Comparison of ENCODE assay signal across 8 cellular contexts in genomic region chr2:147989809-147990403, GRCh38. TPM values are rescaled to one million over a fixed set of nuclear protein-coding genes. Genes with fewer than 3 reads are reported as not detected.
DNase-seq lines count a peak whose midpoint lies in the region; ATAC-seq, FAIRE-seq and TF ChIP-seq lines count a peak whose summit lies in the region.

No MANE protein-coding gene starts in this region.

- no TSS peak for BruUV-seq in HepG2 (replicated peaks; lab: Mats Ljungman, UMichigan)

- H3K36me3 ChIP-seq in bronchial epithelial cell (ENCODE audit: control insufficient read depth, insufficient read depth, low read length) (no peaks in the 10 kb centered on the region), HepG2 (replicated peaks in 1 of 2; ENCODE audit: control insufficient read depth in 1 of 2, insufficient read depth in 2 of 2, low read length in 2 of 2) (peaks cover 0 to under 1% of the 10 kb centered on the region in 2 experiments; a peak in 1 of 5 replicates)

- H3K27ac ChIP-seq in HepG2 (ENCODE audit: extremely low read length, insufficient read depth, low read length): no peak overlapping the region

- POLR2A ChIA-PET in HepG2 (lab: Yijun Ruan, JAX): no interaction called here

- no peak overlapping the region for H2AFZ ChIP-seq in HepG2 (ENCODE audit: low read length)

- no peak overlapping the region for H3K4me3 ChIP-seq in bronchial epithelial cell (ENCODE audit: low read depth, low read length)
- no peak overlapping the region for H3K4me3 ChIP-seq in HepG2 (replicated peaks in 1 of 3; ENCODE audit: insufficient read depth in 1 of 3, low read depth in 2 of 3, low read length in 3 of 3)

- TF ChIP-seq POLR2A in HepG2 (IDR thresholded peaks at IDR 0.05; ENCODE audit: insufficient read depth in 1 of 2, low read depth in 2 of 2, low read length in 2 of 2): no peak

- peaks cover 91% of the 10 kb centered on the region for H3K79me2 ChIP-seq in HepG2 (ENCODE audit: insufficient read depth, low read length)

- intact Hi-C loops in HepG2 (cut with micrococcal nuclease; ENCODE audit: unreplicated experiment): loop anchor here (1.0 kb wide), 2 partner anchors 211 to 519 kb away; no protein-coding TSS in a partner anchor

- CTCF ChIA-PET in HepG2 (lab: Yijun Ruan, JAX; ENCODE audit: low intra/inter-chr PET ratio, low total read pairs): interaction anchor here (0.5 to 2.0 kb wide), 3 partner anchors 211 to 1000 kb away, joined by 3 to 26 read pairs (median 10); no protein-coding TSS in a partner anchor

- 82% methylated on average over 4 of the region's 4 CpGs for WGBS in HepG2 (ENCODE audit: low lambda C conversion rate)

- in situ Hi-C loops in HepG2 (cut with HindIII; ENCODE audit: extremely low pct_ligation_motif_present, low pct_unique_long_range_greater_than_20kb): no loop called here

- H4K20me1 ChIP-seq in HepG2 (ENCODE audit: insufficient read depth, low read length): peaks cover 24% of the 10 kb centered on the region

- H3K4me2 ChIP-seq in HepG2 (ENCODE audit: low read depth, low read length): no peak overlapping the region

- TF ChIP-seq CTCF in bronchial epithelial cell (IDR thresholded peaks at IDR 0.05; ENCODE audit: insufficient read depth, low read length, severe bottlenecking) (peak; percentile 18), HepG2 (CRISPR knock-in tag; IDR thresholded peaks at IDR 0.05) (peak; percentile 40)

- TF ChIP-seq EP300 in HepG2 (IDR thresholded peaks at IDR 0.05; ENCODE audit: low read depth in 2 of 2, low read length in 2 of 2) (no peak), HepG2 (CRISPR knock-in tag; IDR thresholded peaks at IDR 0.05; ENCODE audit: borderline replicate concordance) (no peak)

- peak; percentile 2 for DNase-seq in DMS 273 treated with DMSO at 0.1 percent for 48 hours (lab: John Stamatoyannopoulos, UW)
- DNase-seq in NCI-H69 (lab: John Stamatoyannopoulos, UW): peak; percentile 37
- peak; percentile 42 for DNase-seq in bronchial epithelial cell (ENCODE audit: low read depth)
- peak; percentile 47 for DNase-seq in HepG2 (ENCODE audit: low spot score)
- no peak for DNase-seq in UCSD-AML1 (lab: John Stamatoyannopoulos, UW; ENCODE audit: unreplicated experiment)

- H3K9ac ChIP-seq in HepG2 (ENCODE audit: insufficient read depth, low read depth, low read length): no peak overlapping the region

- FAIRE-seq in bronchial epithelial cell (lab: Jason Lieb, UNC) (no peak), HepG2 (lab: Jason Lieb, UNC) (no peak)

- peak; percentile 89 for ATAC-seq in GM18867 (IDR thresholded peaks at IDR 0.05; ENCODE audit: unreplicated experiment)
- peak; percentile 77 for ATAC-seq in HG03097 (IDR thresholded peaks at IDR 0.05; ENCODE audit: low FRiP score, unreplicated experiment)
- peak; percentile 70 for ATAC-seq in HepG2
- no peak for ATAC-seq in GM21528 (IDR thresholded peaks at IDR 0.05; ENCODE audit: low FRiP score, unreplicated experiment)

- TF ChIP-seq RAD21 in HepG2 (CRISPR knock-in tag; IDR thresholded peaks at IDR 0.05): peak; percentile 67

- 0 out of 2 replicates have a peak, but pooled peaks cover 5% of the 10 kb centered on the region for H3K4me1 ChIP-seq in HepG2 (ENCODE audit: insufficient read depth, low read length)

- H3K9me3 ChIP-seq in HepG2 (ENCODE audit: low read length): no peaks in the 10 kb centered on the region

- no peaks in the 10 kb centered on the region for H3K27me3 ChIP-seq in bronchial epithelial cell (ENCODE audit: control insufficient read depth, insufficient read depth, low read length)
- no peaks in the 10 kb centered on the region for H3K27me3 ChIP-seq in HepG2 (ENCODE audit: control insufficient read depth in 1 of 2, insufficient read depth in 2 of 2, low read length in 2 of 2)

TF ChIP-seq in HepG2, 621 proteins besides CTCF, POLR2A, EP300 and RAD21 (continues in another document):
- TF ChIP-seq NFYB (CRISPR knock-in tag; IDR thresholded peaks at IDR 0.05) (no peak), HOMEZ (CRISPR knock-in tag; IDR thresholded peaks at IDR 0.05; ENCODE audit: low read depth) (peak; percentile 80), SMAD1 (CRISPR knock-in tag; IDR thresholded peaks at IDR 0.05; ENCODE audit: borderline replicate concordance, low read depth) (no peak), ZNF878 (CRISPR knock-in tag; IDR thresholded peaks at IDR 0.05) (no peak)

RNA-seq across cellular contexts. Expression of gene ORC4, which starts 30.6 kb away (rescaled TPM):
- 32.0 and 57.9 TPM in 2 replicates for total RNA-seq in bronchial epithelial cell
- 84.8 and 135 TPM in 2 replicates for total RNA-seq in HepG2 (2016; rRNA removed; fragmentation: Illumina TruSeq; extraction: Trizol)
- total RNA-seq in HepG2 (2016; cell fraction: cytosol; rRNA removed; fragmentation: Illumina TruSeq; extraction: Trizol; ENCODE audit: low read depth): 78.0 and 80.0 TPM in 2 replicates
- total RNA-seq in HepG2 (2016; cell fraction: insoluble cytoplasmic fraction; rRNA removed; fragmentation: Illumina TruSeq; extraction: Trizol): 78.3 and 142 TPM in 2 replicates
- total RNA-seq in HepG2 (2016; cell fraction: membrane; rRNA removed; fragmentation: Illumina TruSeq; extraction: Trizol): 42.7 and 44.3 TPM in 2 replicates
- 69.9 and 72.4 TPM in 2 replicates for total RNA-seq in HepG2 (2016; cell fraction: nucleus; rRNA removed; fragmentation: Illumina TruSeq; extraction: Trizol)
- 26.4 and 28.6 TPM in 2 replicates for polyA plus RNA-seq in HepG2 (2011; rRNA removed)
- polyA plus RNA-seq in HepG2 (2011; cell fraction: cytosol; rRNA removed): 19.7 and 32.1 TPM in 2 replicates
- polyA plus RNA-seq in HepG2 (2011; cell fraction: nucleus; rRNA removed): 18.3 and 19.1 TPM in 2 replicates
- polyA plus RNA-seq in HepG2 (2012): 33.2 and 53.6 TPM in 2 replicates
- polyA plus RNA-seq in HepG2 (2016; cell fraction: cytosol; fragmentation: Illumina TruSeq; extraction: Trizol; ENCODE audit: low read depth): 11.5 and 11.9 TPM in 2 replicates
- polyA plus RNA-seq in HepG2 (2016; cell fraction: insoluble cytoplasmic fraction; fragmentation: Illumina TruSeq; extraction: Trizol; ENCODE audit: low read depth): 103 and 106 TPM in 2 replicates
- polyA plus RNA-seq in HepG2 (2016; cell fraction: membrane; fragmentation: Illumina TruSeq; extraction: Trizol; ENCODE audit: low read depth): 13.1 and 13.3 TPM in 2 replicates
- polyA plus RNA-seq in HepG2 (2016; cell fraction: nucleus; fragmentation: Illumina TruSeq; extraction: Trizol; ENCODE audit: insufficient read depth, low read depth): 46.6 and 57.0 TPM in 2 replicates
- 16.1 and 20.2 TPM in 2 replicates for polyA minus RNA-seq in HepG2 (2011; rRNA and poly(A)+ RNA removed; ENCODE audit: low replicate concordance)
- polyA minus RNA-seq in HepG2 (2011; cell fraction: cytosol; rRNA and poly(A)+ RNA removed): 34.1 and 44.2 TPM in 2 replicates
- 145 and 169 TPM in 2 replicates for polyA minus RNA-seq in HepG2 (2011; cell fraction: nucleus; rRNA and poly(A)+ RNA removed)

RNA-seq across cellular contexts. Expression of gene MBD5, which starts 31.0 kb away (rescaled TPM):
- total RNA-seq in bronchial epithelial cell (5.3 and 9.5 TPM in 2 replicates), HepG2 (2016; rRNA removed; fragmentation: Illumina TruSeq; extraction: Trizol) (12.9 and 13.5 TPM in 2 replicates)
- 4.3 and 8.4 TPM in 2 replicates for total RNA-seq in HepG2 (2016; cell fraction: cytosol; rRNA removed; fragmentation: Illumina TruSeq; extraction: Trizol; ENCODE audit: low read depth)
- 12.8 and 17.3 TPM in 2 replicates for total RNA-seq in HepG2 (2016; cell fraction: insoluble cytoplasmic fraction; rRNA removed; fragmentation: Illumina TruSeq; extraction: Trizol)
- 7.6 and 8.4 TPM in 2 replicates for total RNA-seq in HepG2 (2016; cell fraction: membrane; rRNA removed; fragmentation: Illumina TruSeq; extraction: Trizol)
- total RNA-seq in HepG2 (2016; cell fraction: nucleus; rRNA removed; fragmentation: Illumina TruSeq; extraction: Trizol): 41.7 and 43.4 TPM in 2 replicates
- polyA plus RNA-seq in HepG2 (2011; rRNA removed): 20.1 and 26.4 TPM in 2 replicates
- 9.4 and 12.2 TPM in 2 replicates for polyA plus RNA-seq in HepG2 (2011; cell fraction: cytosol; rRNA removed)
- 15.7 and 19.1 TPM in 2 replicates for polyA plus RNA-seq in HepG2 (2011; cell fraction: nucleus; rRNA removed)
- polyA plus RNA-seq in HepG2 (2012): 10.0 and 12.1 TPM in 2 replicates
- polyA plus RNA-seq in HepG2 (2016; cell fraction: cytosol; fragmentation: Illumina TruSeq; extraction: Trizol; ENCODE audit: low read depth): 5.8 and 8.9 TPM in 2 replicates
- polyA plus RNA-seq in HepG2 (2016; cell fraction: insoluble cytoplasmic fraction; fragmentation: Illumina TruSeq; extraction: Trizol; ENCODE audit: low read depth): 11.2 and 12.1 TPM in 2 replicates
- polyA plus RNA-seq in HepG2 (2016; cell fraction: membrane; fragmentation: Illumina TruSeq; extraction: Trizol; ENCODE audit: low read depth): 11.3 and 14.5 TPM in 2 replicates
- polyA plus RNA-seq in HepG2 (2016; cell fraction: nucleus; fragmentation: Illumina TruSeq; extraction: Trizol; ENCODE audit: insufficient read depth, low read depth): 15.6 and 19.3 TPM in 2 replicates
- 76.1 and 285 TPM in 2 replicates for polyA minus RNA-seq in HepG2 (2011; rRNA and poly(A)+ RNA removed; ENCODE audit: low replicate concordance)
- polyA minus RNA-seq in HepG2 (2011; cell fraction: cytosol; rRNA and poly(A)+ RNA removed): 16.7 and 35.9 TPM in 2 replicates
- 211 and 318 TPM in 2 replicates for polyA minus RNA-seq in HepG2 (2011; cell fraction: nucleus; rRNA and poly(A)+ RNA removed)
